9 cellular contexts compared by ENCODE assay signal in genomic region chr14:75429562-75429961, GRCh38. TPM values are rescaled to one million over a fixed set of nuclear protein-coding genes. Genes with fewer than 3 reads are reported as not detected.
DNase-seq lines count a peak whose midpoint lies in the region; ATAC-seq, FAIRE-seq and TF ChIP-seq lines count a peak whose summit lies in the region.
"Had no signal": no experiment of that assay in that cellular context is flagged by ENCODE, and none has a peak within 500 bp of the region (broad histone marks: within the 10 kb centered on the region; RNA-seq: fewer than 3 reads in every experiment).

No MANE protein-coding gene starts in this region.

- no peak for TF ChIP-seq CTCF in lower leg skin (IDR thresholded peaks at IDR 0.05)
- TF ChIP-seq CTCF in suprapubic skin (IDR thresholded peaks at IDR 0.05) = no peak
- no peak for TF ChIP-seq CTCF in pancreas (IDR thresholded peaks at IDR 0.05)

- WGBS in lower leg skin, 2 donors = 31 to 32% methylated on average over 1 of the region's 1 CpG
- WGBS in suprapubic skin = 46% methylated on average over 1 of the region's 1 CpG
- 14 to 24% methylated on average over 1 of the region's 1 CpG for WGBS in pancreas, 2 donors

- H3K27ac Mint-ChIP-seq in T-helper 2 cell treated with Interferon-gamma antibody and Interleukin-4, amounts not matched to agents 5 μg/mL and 100 μg/mL, for 36 hours = no peak overlapping the region

- H3K9me3 ChIP-seq in suprapubic skin (no peaks in the 10 kb centered on the region), pancreas (no peaks in the 10 kb centered on the region)

- peak overlapping the region; percentile 81 for H3K27ac ChIP-seq in angular gyrus (ENCODE audit: low read depth, low read length)
- H3K27ac ChIP-seq in suprapubic skin = peak overlapping the region; percentile 45
- H3K27ac ChIP-seq in pancreas = peak overlapping the region in 2 of 4 donors; percentile 33 to 49

- no peak for ATAC-seq in pancreas

- no peak for FAIRE-seq in pancreas (lab: Jason Lieb, UNC)
- FAIRE-seq: A204.1 had no signal

- H3K36me3 Mint-ChIP-seq in T-helper 2 cell treated with Interferon-gamma antibody and Interleukin-4, amounts not matched to agents 5 μg/mL and 100 μg/mL, for 36 hours (ENCODE audit: low read depth) = no peaks in the 10 kb centered on the region

- intact Hi-C loops in lower leg skin (cut with DNase I; ENCODE audit: low total_unique reads) = no loop called here
- intact Hi-C loops in pancreas (cut with DNase I) = no loop called here

- H3K4me3 ChIP-seq in lower leg skin (ENCODE audit: low read depth, poor library complexity, severe bottlenecking) (peak overlapping the region; percentile 69), suprapubic skin (peak overlapping the region; percentile 81), pancreas (peak overlapping the region in 1 of 4 donors; percentile 77)

- no peak for DNase-seq in T-helper 2 cell treated with Interferon-gamma antibody and Interleukin-4, amounts not matched to agents 5 μg/mL and 100 μg/mL, for 36 hours (ENCODE audit: low spot score)
- DNase-seq in T-helper 2 cell (no peak), lower leg skin (ENCODE audit: low spot score in 2 of 2) (no peak), suprapubic skin (ENCODE audit: low spot score in 2 of 2) (no peak), EL (no peak), MV-4-11 (lab: John Stamatoyannopoulos, UW) (no peak), pancreas (no peak)

- peaks cover under 1% of the 10 kb centered on the region for H3K36me3 ChIP-seq in suprapubic skin
- peaks cover 0 to 6% (median 0%) of the 10 kb centered on the region in 3 donors for H3K36me3 ChIP-seq in pancreas

- H3K4me3 Mint-ChIP-seq in T-helper 2 cell treated with Interferon-gamma antibody and Interleukin-4, amounts not matched to agents 5 μg/mL and 100 μg/mL, for 36 hours = peak overlapping the region; percentile 80

- TF ChIP-seq POLR2A in lower leg skin (IDR thresholded peaks at IDR 0.05) (no peak), suprapubic skin (IDR thresholded peaks at IDR 0.05) (no peak)

- peaks cover under 1% of the 10 kb centered on the region for H3K9me3 Mint-ChIP-seq in T-helper 2 cell treated with Interferon-gamma antibody and Interleukin-4, amounts not matched to agents 5 μg/mL and 100 μg/mL, for 36 hours

- peaks cover 14% of the 10 kb centered on the region for H3K4me1 Mint-ChIP-seq in T-helper 2 cell treated with Interferon-gamma antibody and Interleukin-4, amounts not matched to agents 5 μg/mL and 100 μg/mL, for 36 hours (ENCODE audit: low read depth)

- no peak for TF ChIP-seq EP300 in suprapubic skin (IDR thresholded peaks at IDR 0.05)

- peaks cover 47% of the 10 kb centered on the region for H3K4me1 ChIP-seq in suprapubic skin
- H3K4me1 ChIP-seq in pancreas = peaks cover 0 to 27% (median 22%) of the 10 kb centered on the region in 3 donors

- H3K27me3 ChIP-seq in suprapubic skin = no peaks in the 10 kb centered on the region
- H3K27me3 ChIP-seq in pancreas = no peaks in the 10 kb centered on the region

- peaks cover 15% of the 10 kb centered on the region for H3K27me3 Mint-ChIP-seq in T-helper 2 cell treated with Interferon-gamma antibody and Interleukin-4, amounts not matched to agents 5 μg/mL and 100 μg/mL, for 36 hours (ENCODE audit: low read depth)

RNA-seq across cellular contexts. Expression of gene JDP2, which starts 1.7 kb away (rescaled TPM):
- total RNA-seq in lower leg skin (10 to 100 TPM; 31.7 to 53.9 (median 36.0) TPM), suprapubic skin (10 to 100 TPM; 36.0 to 72.7 (median 50.4) TPM), pancreas (10 to 100 TPM in 3 of 6 donors, 1 to 10 TPM in 3; 6.6 to 25.8 (median 9.7) TPM)
- 10 to 100 TPM; 12.5 to 13.1 TPM for polyA plus RNA-seq in pancreas
